9 cellular contexts compared by ENCODE assay signal in the genomic region with DNA sequence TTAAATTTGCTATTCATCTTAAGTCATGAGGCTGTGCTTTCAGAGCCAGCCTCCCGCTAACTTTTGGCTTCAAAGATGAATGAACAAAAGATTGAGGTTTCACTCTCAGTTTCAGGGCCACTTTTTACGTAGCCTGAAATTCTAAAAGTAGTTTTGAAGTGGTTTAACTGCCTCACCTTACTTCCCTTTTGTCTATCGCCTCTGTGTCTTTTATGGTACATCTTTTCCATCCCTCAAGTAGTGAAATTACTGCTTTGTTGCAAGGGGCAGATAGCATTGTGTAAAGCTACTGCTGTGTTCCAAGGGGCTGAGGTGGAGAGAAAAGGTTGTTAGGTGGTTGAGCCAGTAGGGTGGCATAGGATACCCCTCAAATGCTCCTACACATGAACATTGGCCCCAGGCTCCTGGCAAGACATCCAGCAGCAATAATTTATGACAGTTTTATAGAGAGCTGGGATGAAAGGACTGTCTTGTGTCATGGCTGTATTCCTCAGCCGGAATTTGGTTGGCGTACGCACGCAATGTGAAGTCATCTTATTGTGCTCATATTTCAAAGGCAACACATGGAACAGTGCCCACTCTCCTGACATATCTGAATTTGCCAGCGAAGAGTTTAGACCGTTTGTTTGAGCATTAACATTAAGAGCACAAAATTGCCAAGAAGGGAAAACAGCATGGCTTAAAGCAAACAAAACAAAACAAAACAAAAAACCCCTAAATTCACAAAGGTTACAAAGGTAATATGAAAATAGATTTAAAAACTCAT. TPM values are rescaled to one million over a fixed set of nuclear protein-coding genes. Genes with fewer than 3 reads are reported as not detected.
A peak's percentile ranks its signal among the peaks of the same experiment; 100 is the strongest.
DNase-seq lines count a peak whose midpoint lies in the region; ATAC-seq and TF ChIP-seq lines count a peak whose summit lies in the region.
"Had no signal": no experiment of that assay in that cellular context is flagged by ENCODE, and none has a peak within 500 bp of the region (broad histone marks: within the 10 kb centered on the region; RNA-seq: fewer than 3 reads in every experiment).

No MANE protein-coding gene starts in this region.

- POLR2A ChIA-PET in RWPE1 (lab: Yijun Ruan, JAX; ENCODE audit: low non-redundant PET), result no interaction called here

- TF ChIP-seq CTCF in RWPE1 (conservative IDR thresholded peaks at IDR 0.05; ENCODE audit: low read depth), result no peak

- CTCF ChIA-PET in RWPE1 (lab: Yijun Ruan, JAX), result interaction anchor here (0.6 to 0.9 kb wide), 2 partner anchors 433 to 501 kb away, joined by 3 to 4 read pairs; no protein-coding TSS in a partner anchor

- intact Hi-C loops in head of caudate nucleus (cut with DNase I), result no loop called here

- DNase-seq in DMS79 (lab: John Stamatoyannopoulos, UW) (peak; percentile 79), RWPE1 (ENCODE audit: low spot score) (peak; percentile 36), fibroblast of gingiva (ENCODE audit: low read depth) (peak; percentile 89), occipital lobe (lab: John Stamatoyannopoulos, UW) (no peak), head of caudate nucleus (no peak)
- peak; percentile 14 for DNase-seq in stimulated activated naive CD4-positive, alpha-beta T cell treated with Interleukin-2 at 50 U/mL for 16 hours (lab: John Stamatoyannopoulos, UW)

- no peak overlapping the region for H3K27ac ChIP-seq in RWPE1

- ATAC-seq in GM19351 (IDR thresholded peaks at IDR 0.05; ENCODE audit: unreplicated experiment), result peak; percentile 90
- peak; percentile 82 for ATAC-seq in HG03139 (IDR thresholded peaks at IDR 0.05; ENCODE audit: unreplicated experiment)
- ATAC-seq: Panc1 had no signal

RNA-seq across cellular contexts. Expression of a gene that starts 32.2 kb away (rescaled TPM):
- total RNA-seq in occipital lobe, result 5.9 TPM

RNA-seq across cellular contexts. Expression of a gene that starts 52.0 kb away (rescaled TPM):
- total RNA-seq in occipital lobe, result 29.9 TPM

Comparison
In these comparisons a context has a peak if more than half of its experiments do, and no peak if none do; other contexts are left out.
1. DNase-seq: peak in DMS79 (single experiment), RWPE1 (single experiment), fibroblast of gingiva (single experiment) and stimulated activated naive CD4-positive, alpha-beta T cell treated with Interleukin-2 at 50 U/mL for 16 hours (single experiment); none in occipital lobe (single experiment) and head of caudate nucleus (0 of 42).